ENCODE assay signal across 29 cellular contexts in the genomic region with DNA sequence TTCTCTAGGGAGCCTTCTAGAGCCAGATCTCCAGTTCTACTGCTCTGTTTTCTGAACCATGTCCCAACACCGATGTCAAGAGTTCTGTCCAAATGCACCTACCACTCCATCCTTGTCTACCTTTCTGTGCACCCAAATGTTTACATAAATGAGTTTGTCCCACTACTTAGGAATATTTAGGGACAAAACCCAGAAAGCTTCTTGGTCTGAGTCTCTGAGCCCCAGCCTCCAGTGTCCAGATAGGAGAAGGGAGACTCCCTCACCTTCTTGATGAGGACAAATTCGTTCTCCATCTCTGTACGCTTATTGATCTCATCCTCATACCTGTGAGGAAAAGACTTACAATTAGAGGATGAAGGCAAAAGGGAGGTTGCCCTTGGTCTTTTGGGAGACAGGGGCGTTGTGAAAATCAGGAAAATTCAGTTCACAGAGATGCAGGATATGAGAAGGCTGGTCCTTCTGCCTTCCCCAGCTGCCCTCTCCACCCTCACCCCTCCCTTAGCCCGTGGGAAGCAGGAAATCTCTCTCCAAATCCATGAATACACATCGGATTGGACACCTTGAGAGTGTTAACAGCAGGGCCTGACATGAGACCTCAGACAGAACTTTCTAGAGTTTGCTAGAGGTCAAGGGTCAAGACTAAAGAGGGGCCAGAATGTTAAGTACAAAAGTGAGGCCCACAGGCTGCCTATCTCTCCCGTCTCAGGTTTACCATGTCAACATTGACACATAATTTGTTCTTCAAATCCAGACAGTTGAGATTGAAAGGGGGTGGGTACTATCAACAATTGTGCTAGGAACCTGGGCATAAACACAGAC. TPM values are rescaled to one million over a fixed set of nuclear protein-coding genes. Genes with fewer than 3 reads are reported as not detected.
DNase-seq lines count a peak whose midpoint lies in the region; TF ChIP-seq lines count a peak whose summit lies in the region.
"Had no signal": no experiment of that assay in that cellular context is flagged by ENCODE, and none has a peak within 500 bp of the region (broad histone marks: within the 10 kb centered on the region; RNA-seq: fewer than 3 reads in every experiment).

No MANE protein-coding gene starts in this region.

- BruUV-seq in Calu3 (replicated peaks; lab: Mats Ljungman, UMichigan) = no TSS peak

- TF ChIP-seq CTCF in Calu3 (IDR thresholded peaks at IDR 0.05; ENCODE audit: unreplicated experiment) (no peak), endodermal cell (conservative IDR thresholded peaks at IDR 0.05) (no peak), progenitor cell of endocrine pancreas (IDR thresholded peaks at IDR 0.05; ENCODE audit: unreplicated experiment) (no peak), lower leg skin (IDR thresholded peaks at IDR 0.05) (no peak), testis (IDR thresholded peaks at IDR 0.05) (no peak)

- H3K4me1 Mint-ChIP-seq in Calu3 (ENCODE audit: low read depth, unreplicated experiment) (peaks cover 39% of the 10 kb centered on the region), endodermal cell (peaks cover 29% of the 10 kb centered on the region), progenitor cell of endocrine pancreas (ENCODE audit: low read depth) (peaks cover 42% of the 10 kb centered on the region)
- H3K4me1 Mint-ChIP-seq in T-helper 2 cell treated with Interferon-gamma antibody and Interleukin-4, amounts not matched to agents 5 μg/mL and 100 μg/mL, for 36 hours (ENCODE audit: low read depth) = peaks cover 3% of the 10 kb centered on the region

- peak overlapping the region; percentile 87 for H3K27ac Mint-ChIP-seq in Calu3 (ENCODE audit: unreplicated experiment)
- peak overlapping the region; percentile 71 for H3K27ac Mint-ChIP-seq in endodermal cell
- peak overlapping the region; percentile 94 for H3K27ac Mint-ChIP-seq in progenitor cell of endocrine pancreas
- no peak overlapping the region for H3K27ac Mint-ChIP-seq in T-helper 2 cell treated with Interferon-gamma antibody and Interleukin-4, amounts not matched to agents 5 μg/mL and 100 μg/mL, for 36 hours
- H3K27ac Mint-ChIP-seq: activated CD8-positive, alpha-beta memory T cell treated with anti-CD3 and anti-CD28 coated beads, Interleukin-2, amount 10 ng/mL, durations not matched to agents 7 days and 5 days; activated naive CD8-positive, alpha-beta T cell treated with anti-CD3 and anti-CD28 coated beads, Interleukin-2, amount 10 ng/mL, durations not matched to agents 7 days and 5 days; activated T-helper 17 cell treated with anti-CD3 and anti-CD28 coated beads, Interleukin-2, amount 50 U/mL, for 72 hours; CD8-positive, alpha-beta T cell had no signal

- H3K4me3 ChIP-seq in endodermal cell (ENCODE audit: low read length) = peak overlapping the region; percentile 97
- no peak overlapping the region for H3K4me3 ChIP-seq in lower leg skin (ENCODE audit: low read depth, poor library complexity, severe bottlenecking)
- no peak overlapping the region for H3K4me3 ChIP-seq in testis
- H3K4me3 ChIP-seq: GM12878, lung, sigmoid colon, SJCRH30, vagina had no signal

- H3K9me3 ChIP-seq in endodermal cell (ENCODE audit: control insufficient read depth, low read length) = no peaks in the 10 kb centered on the region
- H3K9me3 ChIP-seq in testis = no peaks in the 10 kb centered on the region
- H3K9me3 ChIP-seq: pancreas, sigmoid colon, SJCRH30, vagina had no signal

- H3K36me3 Mint-ChIP-seq in Calu3 (ENCODE audit: insufficient read depth, unreplicated experiment) = peaks cover 100% of the 10 kb centered on the region
- peaks cover 64% of the 10 kb centered on the region for H3K36me3 Mint-ChIP-seq in endodermal cell (ENCODE audit: low read depth)
- H3K36me3 Mint-ChIP-seq in progenitor cell of endocrine pancreas (ENCODE audit: insufficient read depth) = peaks cover 31% of the 10 kb centered on the region
- no peaks in the 10 kb centered on the region for H3K36me3 Mint-ChIP-seq in T-helper 2 cell treated with Interferon-gamma antibody and Interleukin-4, amounts not matched to agents 5 μg/mL and 100 μg/mL, for 36 hours (ENCODE audit: low read depth)
- H3K36me3 Mint-ChIP-seq: activated CD8-positive, alpha-beta memory T cell treated with anti-CD3 and anti-CD28 coated beads, Interleukin-2, amount 10 ng/mL, durations not matched to agents 7 days and 5 days; activated naive CD8-positive, alpha-beta T cell treated with anti-CD3 and anti-CD28 coated beads, Interleukin-2, amount 10 ng/mL, durations not matched to agents 7 days and 5 days; CD8-positive, alpha-beta T cell; naive B cell had no signal

- H3K27ac ChIP-seq in endodermal cell (ENCODE audit: low read depth, low read length) (no peak overlapping the region), testis (no peak overlapping the region)
- H3K27ac ChIP-seq: SJCRH30, vagina had no signal

- peaks cover 7% of the 10 kb centered on the region for H3K4me1 ChIP-seq in endodermal cell (ENCODE audit: control insufficient read depth, insufficient read depth, low read length)
- peaks cover 6% of the 10 kb centered on the region for H3K4me1 ChIP-seq in testis

- H3K9ac ChIP-seq in endodermal cell (ENCODE audit: extremely low read depth, low read length, poor library complexity, severe bottlenecking) = peak overlapping the region; percentile 100

- no peaks in the 10 kb centered on the region for H3K27me3 ChIP-seq in endodermal cell (ENCODE audit: control insufficient read depth, insufficient read depth, low read length, poor library complexity, severe bottlenecking)
- H3K27me3 ChIP-seq in testis = no peaks in the 10 kb centered on the region
- H3K27me3 ChIP-seq: pancreas, sigmoid colon, SJCRH30, vagina had no signal

- peaks cover 65% of the 10 kb centered on the region for H3K36me3 ChIP-seq in endodermal cell (ENCODE audit: control insufficient read depth, insufficient read depth, low read length)
- no peaks in the 10 kb centered on the region for H3K36me3 ChIP-seq in testis (ENCODE audit: low read depth, missing control alignments)
- H3K36me3 ChIP-seq: SJCRH30, vagina had no signal

- DNase-seq in Calu3 (no peak), NCI-H748 treated with DMSO at 0.1 percent for 48 hours (lab: John Stamatoyannopoulos, UW) (peak; percentile 95), endodermal cell (no peak), progenitor cell of endocrine pancreas (ENCODE audit: low spot score, unreplicated experiment) (no peak), lower leg skin (ENCODE audit: low spot score in 2 of 2) (no peak), testis (no peak)
- DNase-seq in T-helper 2 cell treated with Interferon-gamma antibody and Interleukin-4, amounts not matched to agents 5 μg/mL and 100 μg/mL, for 36 hours (ENCODE audit: low spot score) = no peak
- DNase-seq: activated CD4-positive, alpha-beta T cell treated with anti-CD3 and anti-CD28 coated beads for 48 hours; activated CD8-positive, alpha-beta memory T cell treated with anti-CD3 and anti-CD28 coated beads, Interleukin-2, amount 10 ng/mL, durations not matched to agents 7 days and 5 days; activated naive CD8-positive, alpha-beta T cell treated with anti-CD3 and anti-CD28 coated beads, Interleukin-2, amount 10 ng/mL, durations not matched to agents 7 days and 5 days; CD8-positive, alpha-beta T cell; DMS79 treated with DMSO at 0.1 percent for 48 hours; Karpas-422; kidney; naive B cell; NCI-H1048; NCI-H187 treated with DMSO at 0.1 percent for 48 hours; NCI-H2227 treated with DMSO at 0.1 percent for 48 hours; NCI-H82; OCI-M1; sigmoid colon; SJCRH30; substantia nigra; T-helper 1 cell had no signal

- H3K27me3 Mint-ChIP-seq in Calu3 (ENCODE audit: unreplicated experiment) = no peaks in the 10 kb centered on the region
- H3K27me3 Mint-ChIP-seq in endodermal cell (ENCODE audit: insufficient read depth) = no peaks in the 10 kb centered on the region
- H3K27me3 Mint-ChIP-seq in progenitor cell of endocrine pancreas = no peaks in the 10 kb centered on the region
- no peaks in the 10 kb centered on the region for H3K27me3 Mint-ChIP-seq in T-helper 2 cell treated with Interferon-gamma antibody and Interleukin-4, amounts not matched to agents 5 μg/mL and 100 μg/mL, for 36 hours (ENCODE audit: low read depth)
- H3K27me3 Mint-ChIP-seq: activated CD8-positive, alpha-beta memory T cell treated with anti-CD3 and anti-CD28 coated beads, Interleukin-2, amount 10 ng/mL, durations not matched to agents 7 days and 5 days had no signal

- TF ChIP-seq POLR2A in lower leg skin (IDR thresholded peaks at IDR 0.05) = no peak
- TF ChIP-seq POLR2A in testis (IDR thresholded peaks at IDR 0.05) = no peak

- H3K4me3 Mint-ChIP-seq in Calu3 (ENCODE audit: low read depth, unreplicated experiment) = peak overlapping the region; percentile 76
- peak overlapping the region; percentile 95 for H3K4me3 Mint-ChIP-seq in endodermal cell
- H3K4me3 Mint-ChIP-seq in progenitor cell of endocrine pancreas (ENCODE audit: low read depth) = peak overlapping the region; percentile 100
- H3K4me3 Mint-ChIP-seq in T-helper 2 cell treated with Interferon-gamma antibody and Interleukin-4, amounts not matched to agents 5 μg/mL and 100 μg/mL, for 36 hours = no peak overlapping the region
- H3K4me3 Mint-ChIP-seq: activated CD8-positive, alpha-beta memory T cell treated with anti-CD3 and anti-CD28 coated beads, Interleukin-2, amount 10 ng/mL, durations not matched to agents 7 days and 5 days; activated naive CD8-positive, alpha-beta T cell treated with anti-CD3 and anti-CD28 coated beads, Interleukin-2, amount 10 ng/mL, durations not matched to agents 7 days and 5 days; activated T-helper 17 cell treated with anti-CD3 and anti-CD28 coated beads, Interleukin-2, amount 50 U/mL, for 72 hours; CD8-positive, alpha-beta T cell had no signal

- 68 to 77% methylated on average over 6 to 7 of the region's 7 CpGs for WGBS in endodermal cell (ENCODE audit: insufficient coverage in 1 of 2, insufficient read length in 1 of 2), 2 experiments
- 73 to 87% methylated on average over 7 of the region's 7 CpGs for WGBS in lower leg skin, 2 donors
- WGBS in testis, 2 donors = 68 to 85% methylated on average over 7 of the region's 7 CpGs

- H3K9me3 Mint-ChIP-seq in Calu3 (ENCODE audit: low read depth, unreplicated experiment) (no peaks in the 10 kb centered on the region), endodermal cell (no peaks in the 10 kb centered on the region), progenitor cell of endocrine pancreas (ENCODE audit: low read depth) (no peaks in the 10 kb centered on the region)
- no peaks in the 10 kb centered on the region for H3K9me3 Mint-ChIP-seq in T-helper 2 cell treated with Interferon-gamma antibody and Interleukin-4, amounts not matched to agents 5 μg/mL and 100 μg/mL, for 36 hours
- H3K9me3 Mint-ChIP-seq: activated naive CD8-positive, alpha-beta T cell treated with anti-CD3 and anti-CD28 coated beads, Interleukin-2, amount 10 ng/mL, durations not matched to agents 7 days and 5 days; activated T-helper 17 cell treated with anti-CD3 and anti-CD28 coated beads, Interleukin-2, amount 50 U/mL, for 72 hours; CD8-positive, alpha-beta T cell; naive B cell had no signal

- CTCF ChIA-PET in Calu3 (lab: Charles Lee) = interaction anchor here (1.7 to 4.3 kb wide), 2 partner anchors 16 to 26 kb away, joined by 8 to 23 read pairs; no protein-coding TSS in a partner anchor

- intact Hi-C loops in Calu3 (cut with micrococcal nuclease; ENCODE audit: unreplicated experiment) = no loop called here
- intact Hi-C loops in lower leg skin (cut with DNase I; ENCODE audit: low total_unique reads) = no loop called here
- intact Hi-C loops in testis (cut with DNase I; ENCODE audit: low total_unique reads) = no loop called here

RNA-seq across cellular contexts. Expression of a gene that starts 3.8 kb away (rescaled TPM):
- total RNA-seq in Calu3 (2022) = 2,474 and 2,821 TPM in 2 replicates
- 1,000 to 10,000 TPM; 1,663 to 1,920 TPM for total RNA-seq in endodermal cell
- 445 TPM for polyA plus RNA-seq in endodermal cell (2013, experiment 1 of 2)
- 561 TPM for polyA plus RNA-seq in endodermal cell (2013, experiment 2 of 2)
- total RNA-seq in progenitor cell of endocrine pancreas = 1,180 and 1,246 TPM in 2 replicates
- 10 to 100 TPM; 18.1 to 96.0 (median 58.2) TPM for total RNA-seq in lower leg skin
- 10 to 100 TPM; 13.2 to 14.6 TPM for total RNA-seq in testis
- polyA plus RNA-seq in testis (ENCODE audit: insufficient read depth, low read depth, low replicate concordance) = 63.0 TPM

RNA-seq across cellular contexts. Expression of a gene that starts 47.8 kb away (rescaled TPM):
- total RNA-seq in Calu3 (2022) (1,777 and 1,816 TPM in 2 replicates), endodermal cell (1,000 to 10,000 TPM in 1 of 2 donors, 100 to 1,000 TPM in 1; 858 to 1,019 TPM), progenitor cell of endocrine pancreas (608 and 692 TPM in 2 replicates), lower leg skin (10 to 100 TPM; 23.3 to 97.2 (median 70.9) TPM), testis (10 to 100 TPM; 20.2 to 35.9 TPM)
- 283 TPM for polyA plus RNA-seq in endodermal cell (2013, experiment 1 of 2)
- 352 TPM for polyA plus RNA-seq in endodermal cell (2013, experiment 2 of 2)
- 51.9 TPM for polyA plus RNA-seq in testis (ENCODE audit: insufficient read depth, low read depth, low replicate concordance)

RNA-seq across cellular contexts. Expression of a gene that starts 52.3 kb away (rescaled TPM):
- 0.59 and 0.69 TPM in 2 replicates for total RNA-seq in Calu3 (2022)
- total RNA-seq in endodermal cell = not detected
- polyA plus RNA-seq in endodermal cell (2013, experiment 1 of 2) = not detected
- polyA plus RNA-seq in endodermal cell (2013, experiment 2 of 2) = not detected
- total RNA-seq in progenitor cell of endocrine pancreas = not detected in 2 replicates
- total RNA-seq in lower leg skin = 100 to 1,000 TPM; 114 to 250 (median 183) TPM
- 1 to 10 TPM in 1 of 2 donors, under 1 TPM in 1; 0.93 to 1.1 TPM for total RNA-seq in testis
- polyA plus RNA-seq in testis (ENCODE audit: insufficient read depth, low read depth, low replicate concordance) = 0.99 TPM
- total RNA-seq: activated CD8-positive, alpha-beta memory T cell treated with anti-CD3 and anti-CD28 coated beads, Interleukin-2, amount 10 ng/mL, durations not matched to agents 7 days and 5 days; activated naive CD8-positive, alpha-beta T cell treated with anti-CD3 and anti-CD28 coated beads, Interleukin-2, amount 10 ng/mL, durations not matched to agents 7 days and 5 days; activated T-helper 17 cell treated with anti-CD3 and anti-CD28 coated beads, Interleukin-2, amount 50 U/mL, for 72 hours; CD8-positive, alpha-beta T cell; GM12878; kidney; lung; sigmoid colon; SJCRH30 had no signal

Comparison
In these comparisons a context has a peak if more than half of its experiments do, and no peak if none do; other contexts are left out.
1. RNA of a gene that starts 3.8 kb away (total RNA-seq): 2,474 to 2,821 TPM in Calu3, 1,663 to 1,920 TPM in endodermal cell and 1,180 to 1,246 TPM in progenitor cell of endocrine pancreas; 18.1 to 96.0 TPM in lower leg skin and 13.2 to 14.6 TPM in testis; every median in the first group is over 10 times any median in the second.
2. RNA of a gene that starts 52.3 kb away (total RNA-seq): 114 to 250 TPM in lower leg skin; 0.93 to 1.1 TPM in testis, 0.59 to 0.69 TPM in Calu3, not detected in endodermal cell and not detected in progenitor cell of endocrine pancreas; every median in the first group is over 10 times any median in the second.